Comparison of ENCODE assay signal across 8 cellular contexts in the genomic region with DNA sequence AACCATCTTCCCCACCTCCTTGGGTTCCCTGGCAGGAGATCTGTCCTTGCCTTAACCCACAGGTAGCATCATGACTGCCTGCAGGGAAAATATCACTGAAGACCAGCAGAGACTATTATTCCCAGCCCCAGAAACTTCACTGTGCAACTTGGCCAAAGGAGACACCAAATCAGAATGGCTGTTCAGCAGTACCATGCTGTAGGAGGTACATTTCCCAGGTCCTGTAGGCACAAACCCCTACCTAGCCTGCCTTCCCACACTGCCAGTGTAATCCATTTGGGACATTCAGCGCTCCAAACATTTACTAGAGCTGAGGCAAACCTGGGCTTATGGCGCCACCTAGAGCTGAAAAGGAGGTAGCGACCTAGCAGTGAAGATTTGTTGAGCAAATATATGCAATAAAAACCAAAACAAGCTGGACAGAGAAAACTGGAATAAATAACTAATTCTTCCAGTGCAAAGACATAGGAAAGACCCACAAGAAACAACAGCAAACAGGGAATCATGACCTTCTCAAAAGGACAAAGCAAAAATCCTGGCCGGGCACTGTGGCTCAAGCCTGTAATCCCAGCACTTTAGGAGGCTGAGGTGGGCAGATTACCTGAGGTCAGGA.
A peak's percentile ranks its signal among the peaks of the same experiment; 100 is the strongest.
DNase-seq lines count a peak whose midpoint lies in the region; ATAC-seq, FAIRE-seq and TF ChIP-seq lines count a peak whose summit lies in the region.

No MANE protein-coding gene starts in this region.

- BruUV-seq in HCT116 (replicated peaks; lab: Mats Ljungman, UMichigan), result no TSS peak

- no peaks in the 10 kb centered on the region; the same call in 1 of the 2 replicates for H4K20me1 ChIP-seq in HCT116 (ENCODE audit: insufficient read depth)

- CTCF ChIA-PET in HCT116 (lab: Charles Lee), result interaction anchor here (0.7 to 2.1 kb wide), 21 partner anchors 10 to 531 kb away, joined by 3 to 21 read pairs (median 4); no protein-coding TSS in a partner anchor

- no peak overlapping the region for H3K9ac ChIP-seq in HCT116 (ENCODE audit: low read length)

- H3K4me3 ChIP-seq in HCT116 (replicated peaks in 1 of 2; ENCODE audit: low read depth in 1 of 2, low read length in 2 of 2) (no peak overlapping the region), pancreas (no peak overlapping the region)

- H2AFZ ChIP-seq in HCT116 (ENCODE audit: low read depth, low read length, poor library complexity, severe bottlenecking), result no peak overlapping the region

- H3K4me2 ChIP-seq in HCT116 (ENCODE audit: low read length), result no peak overlapping the region

- POLR2A ChIA-PET in HCT116 (lab: Charles Lee), result interaction anchor here (1.0 kb wide), 1 partner anchor 9 kb away, joined by 3 read pairs; no protein-coding TSS in a partner anchor

- no peak for TF ChIP-seq POLR2A in HCT116 (IDR thresholded peaks at IDR 0.05; ENCODE audit: borderline replicate concordance, extremely low read depth, insufficient read depth, insufficient read length)

- DNase-seq in GM03348 (ENCODE audit: low spot score) (peak; percentile 62), HCT116 (ENCODE audit: low read depth, low spot score) (peak; percentile 26), NCI-H460 (ENCODE audit: extremely low read depth, low read depth) (peak; percentile 33), fibroblast of peridontal ligament (ENCODE audit: extremely low read depth) (peak; percentile 69), pancreas (peak in 4 of 6 donors; percentile 8 to 54 (median 28)), NCI-H187 (lab: John Stamatoyannopoulos, UW) (no peak), GOT3 (lab: John Stamatoyannopoulos, UW) (no peak)
- peak; percentile 62 for DNase-seq in activated CD8-positive, alpha-beta memory T cell treated with anti-CD3 and anti-CD28 coated beads, Interleukin-2, amount 50 U/mL, for 48 hours

- H3K9me3 ChIP-seq in HCT116 (ENCODE audit: control insufficient read depth in 1 of 2, insufficient read depth in 1 of 2, low read depth in 1 of 2, low read length in 2 of 2) (no peaks in the 10 kb centered on the region), pancreas (no peaks in the 10 kb centered on the region)

- FAIRE-seq in pancreas (lab: Jason Lieb, UNC), result no peak

- ATAC-seq in HCT116, result peak; percentile 92
- ATAC-seq in pancreas, result peak; percentile 77 to 96 (median 92)

- H3K9me2 ChIP-seq in HCT116 (ENCODE audit: insufficient read depth), result no peaks in the 10 kb centered on the region

- WGBS in pancreas, 2 donors, result 46 to 58% methylated on average over 4 of the region's 4 CpGs

- peaks cover 10% of the 10 kb centered on the region; the same call in 1 of the 2 replicates for H3K79me2 ChIP-seq in HCT116 (ENCODE audit: insufficient read depth, low read length)

- intact Hi-C loops in HCT116 (cut with micrococcal nuclease) (loop anchor here (1.0 to 2.0 kb wide), 2 partner anchors 61 to 218 kb away; a partner anchor contains a TSS), pancreas (cut with DNase I) (no loop called here)

- no peak overlapping the region for H3K27ac ChIP-seq in HCT116 (ENCODE audit: low read depth, low read length)
- no peak overlapping the region for H3K27ac ChIP-seq in pancreas

- TF ChIP-seq CTCF in HCT116 (IDR thresholded peaks at IDR 0.05 in 2 of 3, conservative IDR thresholded peaks at IDR 0.05 in 1 of 3; ENCODE audit: borderline replicate concordance in 1 of 3, insufficient read depth in 1 of 3, low read depth in 2 of 3, low read length in 2 of 3) (peak; percentile 53 to 93 (median 81); a peak in 5 of 6 replicates), pancreas (IDR thresholded peaks at IDR 0.05) (peak; percentile 34 to 66 (median 44))

- peak; percentile 81 for TF ChIP-seq RAD21 in HCT116 (IDR thresholded peaks at IDR 0.05; ENCODE audit: low read depth)

- RAD21 ChIA-PET in HCT116 (lab: Charles Lee; ENCODE audit: low non-redundant PET in 1 of 2, low total read pairs in 2 of 2, uncharacterized antibody in 2 of 2, unreplicated experiment in 2 of 2), result interaction anchor here in 1 of 2 experiments (0.9 kb wide), 1 partner anchor 51 kb away, joined by 3 read pairs; no protein-coding TSS in a partner anchor

- H3K27me3 ChIP-seq in HCT116 (ENCODE audit: insufficient read depth, low read length), result no peaks in the 10 kb centered on the region
- no peaks in the 10 kb centered on the region for H3K27me3 ChIP-seq in pancreas

- no peaks in the 10 kb centered on the region for H3K4me1 ChIP-seq in HCT116 (ENCODE audit: control insufficient read depth in 1 of 2, insufficient read depth in 2 of 2, low read length in 2 of 2)
- no peaks in the 10 kb centered on the region for H3K4me1 ChIP-seq in pancreas

- H3K36me3 ChIP-seq in HCT116 (ENCODE audit: control insufficient read depth in 1 of 2, insufficient read depth in 2 of 2, low read length in 2 of 2) (peaks cover 0 to 12% of the 10 kb centered on the region in 2 experiments; a peak in 1 of 4 replicates), pancreas (no peaks in the 10 kb centered on the region)

TF ChIP-seq in HCT116, 20 proteins besides CTCF, POLR2A, EP300 and RAD21:
- TF ChIP-seq FOSL1 (IDR thresholded peaks at IDR 0.05; ENCODE audit: low read depth), result no peak
- TF ChIP-seq, protein P1, sequence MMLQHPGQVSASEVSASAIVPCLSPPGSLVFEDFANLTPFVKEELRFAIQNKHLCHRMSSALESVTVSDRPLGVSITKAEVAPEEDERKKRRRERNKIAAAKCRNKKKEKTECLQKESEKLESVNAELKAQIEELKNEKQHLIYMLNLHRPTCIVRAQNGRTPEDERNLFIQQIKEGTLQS (IDR thresholded peaks at IDR 0.05), result no peak
- no peak for TF ChIP-seq EZH2 (IDR thresholded peaks at IDR 0.05)
- TF ChIP-seq, protein P2, sequence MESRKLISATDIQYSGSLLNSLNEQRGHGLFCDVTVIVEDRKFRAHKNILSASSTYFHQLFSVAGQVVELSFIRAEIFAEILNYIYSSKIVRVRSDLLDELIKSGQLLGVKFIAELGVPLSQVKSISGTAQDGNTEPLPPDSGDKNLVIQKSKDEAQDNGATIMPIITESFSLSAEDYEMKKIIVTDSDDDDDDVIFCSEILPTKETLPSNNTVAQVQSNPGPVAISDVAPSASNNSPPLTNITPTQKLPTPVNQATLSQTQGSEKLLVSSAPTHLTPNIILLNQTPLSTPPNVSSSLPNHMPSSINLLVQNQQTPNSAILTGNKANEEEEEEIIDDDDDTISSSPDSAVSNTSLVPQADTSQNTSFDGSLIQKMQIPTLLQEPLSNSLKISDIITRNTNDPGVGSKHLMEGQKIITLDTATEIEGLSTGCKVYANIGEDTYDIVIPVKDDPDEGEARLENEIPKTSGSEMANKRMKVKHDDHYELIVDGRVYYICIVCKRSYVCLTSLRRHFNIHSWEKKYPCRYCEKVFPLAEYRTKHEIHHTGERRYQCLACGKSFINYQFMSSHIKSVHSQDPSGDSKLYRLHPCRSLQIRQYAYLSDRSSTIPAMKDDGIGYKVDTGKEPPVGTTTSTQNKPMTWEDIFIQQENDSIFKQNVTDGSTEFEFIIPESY (IDR thresholded peaks at IDR 0.05; ENCODE audit: extremely low read depth, insufficient replicate concordance, low read length), result no peak
- TF ChIP-seq TCF7L2 (IDR thresholded peaks at IDR 0.05; ENCODE audit: borderline replicate concordance, extremely low read depth, insufficient read depth, insufficient read length), result no peak
- TF ChIP-seq SP1 (IDR thresholded peaks at IDR 0.05; ENCODE audit: low read depth), result no peak

Comparison
In these comparisons a context has a peak if more than half of its experiments do, and no peak if none do; other contexts are left out.
1. DNase-seq: peak in GM03348 (single experiment), HCT116 (single experiment), NCI-H460 (single experiment), activated CD8-positive, alpha-beta memory T cell treated with anti-CD3 and anti-CD28 coated beads, Interleukin-2, amount 50 U/mL, for 48 hours (single experiment), fibroblast of peridontal ligament (single experiment) and pancreas (4 of 6); none in NCI-H187 (0 of 2) and GOT3 (single experiment).